ENCODE assay signal across 9 cellular contexts in genomic region chr10:104873161-104873560, GRCh38.
"Had no signal": no experiment of that assay in that cellular context is flagged by ENCODE, and none has a peak within 500 bp of the region (broad histone marks: within the 10 kb centered on the region; RNA-seq: fewer than 3 reads in every experiment).

No MANE protein-coding gene starts in this region.

- H3K4me3 ChIP-seq: GM23338, K562 had no signal

- H3K9me3 Mint-ChIP-seq: GM23338, H9 had no signal

- H2AFZ ChIP-seq: GM23338 had no signal

- FAIRE-seq: H1, H54, HTR-8/SVneo, K562 had no signal

- H3K4me3 Mint-ChIP-seq: GM23338, H9 had no signal

- H3K27ac Mint-ChIP-seq: GM23338, H9 had no signal

- DNase-seq: H9, HCEC 1CT, IMR-90, KG1 had no signal

- ATAC-seq: GM23338, K562 had no signal
